17 cellular contexts compared by ENCODE assay signal in the genomic region with DNA sequence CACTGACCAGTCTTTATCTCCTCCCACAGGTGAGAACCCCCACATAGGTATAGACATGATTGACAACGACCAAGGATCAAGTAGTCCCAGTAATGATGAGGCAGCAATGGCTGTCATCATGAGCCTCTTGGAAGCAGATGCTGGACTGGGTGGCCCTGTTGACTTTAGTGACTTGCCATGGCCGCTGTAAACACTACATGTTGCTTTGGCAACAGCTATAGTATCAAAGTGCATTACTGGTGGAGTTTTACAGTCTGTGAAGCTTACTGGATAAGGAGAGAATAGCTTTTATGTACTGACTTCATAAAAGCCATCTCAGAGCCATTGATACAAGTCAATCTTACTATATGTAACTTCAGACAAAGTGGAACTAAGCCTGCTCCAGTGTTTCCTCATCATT.
DNase-seq lines count a peak whose midpoint lies in the region; ATAC-seq, FAIRE-seq and TF ChIP-seq lines count a peak whose summit lies in the region.
"Had no signal": no experiment of that assay in that cellular context is flagged by ENCODE, and none has a peak within 500 bp of the region (broad histone marks: within the 10 kb centered on the region; RNA-seq: fewer than 3 reads in every experiment).

No MANE protein-coding gene starts in this region.

- ATAC-seq in stimulated activated naive B cell treated with anti-CD40 and anti-IgM and Interleukin-4, amounts not matched to agents 10 μg/mL and 1 μg/mL and 100 μg/mL, for 72 hours (replicated peaks) = no peak
- ATAC-seq: body of pancreas, foreskin keratinocyte, left ventricle myocardium superior had no signal

- peak overlapping the region; percentile 29 for H3K27ac ChIP-seq in colonic mucosa
- H3K27ac ChIP-seq: body of pancreas, C4-2B, foreskin keratinocyte, sigmoid colon had no signal

- peaks cover 88% of the 10 kb centered on the region for H3K36me3 Mint-ChIP-seq in activated T-cell treated with anti-CD3 and anti-CD28 coated beads, Interleukin-2, amount 50 U/mL, for 24 hours (ENCODE audit: low read depth)
- peaks cover 12% of the 10 kb centered on the region for H3K36me3 Mint-ChIP-seq in HFFc6 (ENCODE audit: low read depth)
- H3K36me3 Mint-ChIP-seq in stimulated activated naive B cell treated with anti-CD40 and anti-IgM and Interleukin-4, amounts not matched to agents 10 μg/mL and 1 μg/mL and 100 μg/mL, for 72 hours = peaks cover 29 to 46% of the 10 kb centered on the region in 2 donors

- no peak overlapping the region for H3K4me3 Mint-ChIP-seq in activated T-cell treated with anti-CD3 and anti-CD28 coated beads, Interleukin-2, amount 50 U/mL, for 24 hours
- no peak overlapping the region for H3K4me3 Mint-ChIP-seq in HFFc6
- H3K4me3 Mint-ChIP-seq in stimulated activated naive B cell treated with anti-CD40 and anti-IgM and Interleukin-4, amounts not matched to agents 10 μg/mL and 1 μg/mL and 100 μg/mL, for 72 hours = no peak overlapping the region

- H3K9me3 ChIP-seq in colonic mucosa = no peaks in the 10 kb centered on the region
- H3K9me3 ChIP-seq: body of pancreas, Peyer's patch, sigmoid colon had no signal

- intact Hi-C loops in colonic mucosa (cut with DNase I) = no loop called here

- peaks cover 4% of the 10 kb centered on the region for H3K4me1 Mint-ChIP-seq in activated T-cell treated with anti-CD3 and anti-CD28 coated beads, Interleukin-2, amount 50 U/mL, for 24 hours (ENCODE audit: low read depth)
- peaks cover 15% of the 10 kb centered on the region for H3K4me1 Mint-ChIP-seq in HFFc6 (ENCODE audit: low read depth)
- H3K4me1 Mint-ChIP-seq in stimulated activated naive B cell treated with anti-CD40 and anti-IgM and Interleukin-4, amounts not matched to agents 10 μg/mL and 1 μg/mL and 100 μg/mL, for 72 hours = peaks cover 0 to 3% of the 10 kb centered on the region in 2 donors

- no peaks in the 10 kb centered on the region for H3K4me1 ChIP-seq in colonic mucosa
- H3K4me1 ChIP-seq: body of pancreas, foreskin keratinocyte had no signal

- peak overlapping the region; percentile 5 for H3K27ac Mint-ChIP-seq in activated T-cell treated with anti-CD3 and anti-CD28 coated beads, Interleukin-2, amount 50 U/mL, for 24 hours
- H3K27ac Mint-ChIP-seq in HFFc6 = peak overlapping the region; percentile 15; the same call in 1 of the 2 replicates
- H3K27ac Mint-ChIP-seq in stimulated activated naive B cell treated with anti-CD40 and anti-IgM and Interleukin-4, amounts not matched to agents 10 μg/mL and 1 μg/mL and 100 μg/mL, for 72 hours = peak overlapping the region; percentile 52

- DNase-seq in activated T-cell treated with anti-CD3 and anti-CD28 coated beads, Interleukin-2, amount 50 U/mL, for 24 hours = no peak
- DNase-seq in activated T-cell treated with anti-CD3 and anti-CD28 coated beads, Interleukin-2, amount 50 U/mL, for 1 hour = no peak
- no peak for DNase-seq in HFFc6
- peak; percentile 73 for DNase-seq in colonic mucosa
- DNase-seq in stimulated activated naive B cell treated with anti-CD40 and anti-IgM and Interleukin-4, amounts not matched to agents 10 μg/mL and 1 μg/mL and 100 μg/mL, for 72 hours = no peak
- no peak for DNase-seq in HPDE6-E6E7 (ENCODE audit: extremely low spot score)
- no peak for DNase-seq in urothelium cell line (ENCODE audit: low spot score)
- DNase-seq: body of pancreas; effector CD8-positive, alpha-beta T cell; erythroblast; foreskin keratinocyte; left ventricle myocardium superior; sigmoid colon; stimulated activated CD8-positive, alpha-beta memory T cell treated with anti-CD3 and anti-CD28 coated beads, Interleukin-4, amount 100 ng/mL, for 48 hours; T-helper 1 cell had no signal

- no peak for FAIRE-seq in urothelium cell line (lab: Jason Lieb, UNC)

- no peaks in the 10 kb centered on the region for H3K27me3 ChIP-seq in colonic mucosa
- H3K27me3 ChIP-seq: body of pancreas, foreskin keratinocyte, Peyer's patch, sigmoid colon had no signal

- H3K36me3 ChIP-seq in colonic mucosa = no peaks in the 10 kb centered on the region

- H3K9me3 Mint-ChIP-seq in activated T-cell treated with anti-CD3 and anti-CD28 coated beads, Interleukin-2, amount 50 U/mL, for 24 hours = no peaks in the 10 kb centered on the region
- H3K9me3 Mint-ChIP-seq in HFFc6 = no peaks in the 10 kb centered on the region
- H3K9me3 Mint-ChIP-seq in stimulated activated naive B cell treated with anti-CD40 and anti-IgM and Interleukin-4, amounts not matched to agents 10 μg/mL and 1 μg/mL and 100 μg/mL, for 72 hours = no peaks in the 10 kb centered on the region

- no peak overlapping the region for H3K4me3 ChIP-seq in colonic mucosa
- H3K4me3 ChIP-seq: body of pancreas, Peyer's patch, sigmoid colon had no signal

- TF ChIP-seq CTCF in HFFc6 (IDR thresholded peaks at IDR 0.05) = no peak
- no peak for TF ChIP-seq CTCF in colonic mucosa (IDR thresholded peaks at IDR 0.05)

- no peak overlapping the region for H3K9ac ChIP-seq in colonic mucosa (ENCODE audit: low read depth in 2 of 2, low read length in 2 of 2)

- no peaks in the 10 kb centered on the region for H3K27me3 Mint-ChIP-seq in activated T-cell treated with anti-CD3 and anti-CD28 coated beads, Interleukin-2, amount 50 U/mL, for 24 hours
- no peaks in the 10 kb centered on the region; the same call in none of the 2 replicates for H3K27me3 Mint-ChIP-seq in HFFc6 (ENCODE audit: insufficient read depth)
- H3K27me3 Mint-ChIP-seq in stimulated activated naive B cell treated with anti-CD40 and anti-IgM and Interleukin-4, amounts not matched to agents 10 μg/mL and 1 μg/mL and 100 μg/mL, for 72 hours = no peaks in the 10 kb centered on the region
